Comparison of ENCODE assay signal across 18 cellular contexts in genomic region chr9:8887369-8887768, GRCh38.
DNase-seq lines count a peak whose midpoint lies in the region; ATAC-seq and TF ChIP-seq lines count a peak whose summit lies in the region.
"Had no signal": no experiment of that assay in that cellular context is flagged by ENCODE, and none has a peak within 500 bp of the region (broad histone marks: within the 10 kb centered on the region; RNA-seq: fewer than 3 reads in every experiment).

No MANE protein-coding gene starts in this region.

- DNase-seq in NCI-H510A treated with DMSO at 0.1 percent for 48 hours (lab: John Stamatoyannopoulos, UW): peak; percentile 6
- no peak for DNase-seq in NCI-H510A (lab: John Stamatoyannopoulos, UW)
- DNase-seq in colonic mucosa: no peak
- no peak for DNase-seq in mucosa of descending colon
- no peak for DNase-seq in NCI-H2196 treated with DMSO at 0.1 percent for 48 hours (lab: John Stamatoyannopoulos, UW; ENCODE audit: unreplicated experiment)
- DNase-seq in NCI-H345 (lab: John Stamatoyannopoulos, UW): no peak
- DNase-seq: AML-193; Caco-2; Calu3; CD4-positive, alpha-beta T cell; CD8-positive, alpha-beta T cell; DMS79 treated with DMSO at 0.1 percent for 48 hours; GF-D8 had no signal

- peak overlapping the region; percentile 13 for H3K27ac ChIP-seq in colonic mucosa
- H3K27ac ChIP-seq: 22Rv1; A549; BLaER1 treated with 17β-estradiol and CSF1 and Interleukin-3, amounts not matched to agents 10 nM and 100 nM; C4-2B had no signal

- no peak overlapping the region for H3K9ac ChIP-seq in colonic mucosa (ENCODE audit: low read depth in 2 of 2, low read length in 2 of 2)
- H3K9ac ChIP-seq: BLaER1 treated with 17β-estradiol and CSF1 and Interleukin-3, amounts not matched to agents 10 nM and 100 nM had no signal

- no peaks in the 10 kb centered on the region for H3K27me3 ChIP-seq in colonic mucosa
- H3K27me3 ChIP-seq: BLaER1 treated with 17β-estradiol and CSF1 and Interleukin-3, amounts not matched to agents 10 nM and 100 nM had no signal

- no peak for TF ChIP-seq CTCF in colonic mucosa (IDR thresholded peaks at IDR 0.05)
- TF ChIP-seq CTCF in mucosa of descending colon (IDR thresholded peaks at IDR 0.05): no peak

- H3K36me3 ChIP-seq in colonic mucosa (no peaks in the 10 kb centered on the region), mucosa of descending colon (ENCODE audit: low read depth) (no peaks in the 10 kb centered on the region)
- H3K36me3 ChIP-seq: BLaER1 treated with 17β-estradiol and CSF1 and Interleukin-3, amounts not matched to agents 10 nM and 100 nM had no signal

- no peaks in the 10 kb centered on the region for H3K9me3 ChIP-seq in colonic mucosa
- H3K9me3 ChIP-seq in mucosa of descending colon: no peaks in the 10 kb centered on the region
- H3K9me3 ChIP-seq: A549; BLaER1 treated with 17β-estradiol and CSF1 and Interleukin-3, amounts not matched to agents 10 nM and 100 nM; Caco-2 had no signal

- intact Hi-C loops in colonic mucosa (cut with DNase I) (no loop called here), mucosa of descending colon (cut with DNase I, micrococcal nuclease) (no loop called here)

- ATAC-seq in mucosa of descending colon (peak; percentile 84), GM21367 (IDR thresholded peaks at IDR 0.05; ENCODE audit: unreplicated experiment) (no peak)
- ATAC-seq: A549; CD8-positive, alpha-beta T cell had no signal

- H3K4me1 ChIP-seq in colonic mucosa (peaks cover 4% of the 10 kb centered on the region), mucosa of descending colon (ENCODE audit: low read depth) (peaks cover 7% of the 10 kb centered on the region)
- H3K4me1 ChIP-seq: A549; BLaER1 treated with 17β-estradiol and CSF1 and Interleukin-3, amounts not matched to agents 10 nM and 100 nM; Caco-2 had no signal

- H3K4me3 ChIP-seq in colonic mucosa (no peak overlapping the region), mucosa of descending colon (no peak overlapping the region)
- H3K4me3 ChIP-seq: A549; BLaER1 treated with 17β-estradiol and CSF1 and Interleukin-3, amounts not matched to agents 10 nM and 100 nM had no signal
